1 cellular context compared by ENCODE assay signal in the genomic region with DNA sequence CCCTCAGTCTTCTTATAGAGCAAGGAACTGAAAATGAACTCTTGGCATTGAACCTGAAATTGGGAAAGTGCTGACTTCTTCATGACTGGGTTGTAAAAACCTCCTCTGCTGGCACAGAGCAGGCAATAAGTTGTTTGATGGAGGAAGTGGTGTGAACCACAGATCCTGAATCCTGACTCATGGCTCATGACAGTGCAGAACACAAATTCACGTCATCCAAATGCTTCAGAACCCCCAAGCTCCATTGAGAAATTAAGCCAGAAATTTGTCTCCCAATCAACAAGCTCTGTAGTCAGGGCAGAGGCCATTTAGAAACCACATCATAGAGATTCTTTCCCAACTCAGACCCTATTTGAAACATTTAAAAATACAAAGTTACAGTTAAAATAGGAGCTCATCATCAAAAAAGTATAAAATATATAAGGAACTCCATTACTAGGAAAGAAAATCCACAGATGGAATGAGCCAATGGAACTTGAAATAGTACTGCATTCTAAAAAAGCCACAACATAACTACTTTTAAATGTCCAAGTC.
TF ChIP-seq lines count a peak whose summit lies in the region.

No MANE protein-coding gene starts in this region.

TF ChIP-seq in GM23338, 12 proteins besides CTCF, POLR2A, EP300 and RAD21:
- TF ChIP-seq, protein P1, sequence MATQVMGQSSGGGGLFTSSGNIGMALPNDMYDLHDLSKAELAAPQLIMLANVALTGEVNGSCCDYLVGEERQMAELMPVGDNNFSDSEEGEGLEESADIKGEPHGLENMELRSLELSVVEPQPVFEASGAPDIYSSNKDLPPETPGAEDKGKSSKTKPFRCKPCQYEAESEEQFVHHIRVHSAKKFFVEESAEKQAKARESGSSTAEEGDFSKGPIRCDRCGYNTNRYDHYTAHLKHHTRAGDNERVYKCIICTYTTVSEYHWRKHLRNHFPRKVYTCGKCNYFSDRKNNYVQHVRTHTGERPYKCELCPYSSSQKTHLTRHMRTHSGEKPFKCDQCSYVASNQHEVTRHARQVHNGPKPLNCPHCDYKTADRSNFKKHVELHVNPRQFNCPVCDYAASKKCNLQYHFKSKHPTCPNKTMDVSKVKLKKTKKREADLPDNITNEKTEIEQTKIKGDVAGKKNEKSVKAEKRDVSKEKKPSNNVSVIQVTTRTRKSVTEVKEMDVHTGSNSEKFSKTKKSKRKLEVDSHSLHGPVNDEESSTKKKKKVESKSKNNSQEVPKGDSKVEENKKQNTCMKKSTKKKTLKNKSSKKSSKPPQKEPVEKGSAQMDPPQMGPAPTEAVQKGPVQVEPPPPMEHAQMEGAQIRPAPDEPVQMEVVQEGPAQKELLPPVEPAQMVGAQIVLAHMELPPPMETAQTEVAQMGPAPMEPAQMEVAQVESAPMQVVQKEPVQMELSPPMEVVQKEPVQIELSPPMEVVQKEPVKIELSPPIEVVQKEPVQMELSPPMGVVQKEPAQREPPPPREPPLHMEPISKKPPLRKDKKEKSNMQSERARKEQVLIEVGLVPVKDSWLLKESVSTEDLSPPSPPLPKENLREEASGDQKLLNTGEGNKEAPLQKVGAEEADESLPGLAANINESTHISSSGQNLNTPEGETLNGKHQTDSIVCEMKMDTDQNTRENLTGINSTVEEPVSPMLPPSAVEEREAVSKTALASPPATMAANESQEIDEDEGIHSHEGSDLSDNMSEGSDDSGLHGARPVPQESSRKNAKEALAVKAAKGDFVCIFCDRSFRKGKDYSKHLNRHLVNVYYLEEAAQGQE (IDR thresholded peaks at IDR 0.05; ENCODE audit: unreplicated experiment), result no peak
- TF ChIP-seq NANOG (IDR thresholded peaks at IDR 0.05; ENCODE audit: borderline replicate concordance) (no peak), ZNF114 (CRISPR knock-in tag; IDR thresholded peaks at IDR 0.05) (no peak), JUNB (IDR thresholded peaks at IDR 0.05; ENCODE audit: unreplicated experiment) (no peak), EZH2 (IDR thresholded peaks at IDR 0.05; ENCODE audit: low read depth, unreplicated experiment) (no peak), POLR2AphosphoS5 (IDR thresholded peaks at IDR 0.05; ENCODE audit: low read depth) (no peak), ZNF462 (CRISPR knock-in tag; IDR thresholded peaks at IDR 0.05) (no peak), ZNF331 (CRISPR knock-in tag; IDR thresholded peaks at IDR 0.05; ENCODE audit: low read depth) (no peak)
